Comparison of ENCODE assay signal across 1 cellular context in genomic region chr18:31102020-31102684, GRCh38.
A peak's percentile ranks its signal among the peaks of the same experiment; 100 is the strongest.
TF ChIP-seq lines count a peak whose summit lies in the region.

Gene DSC2 (minus strand): TSS chr18:31102421. CDS start chr18:31101971, 450 bp downstream.

TF ChIP-seq in HepG2, 621 proteins besides CTCF, POLR2A, EP300 and RAD21 (continued from another document and continues in another):
- TF ChIP-seq GLMP (CRISPR knock-in tag; IDR thresholded peaks at IDR 0.05; ENCODE audit: borderline replicate concordance) = no peak
- TF ChIP-seq HIVEP1 (CRISPR knock-in tag; IDR thresholded peaks at IDR 0.05) = no peak
- TF ChIP-seq TEAD3 (CRISPR knock-in tag; optimal IDR thresholded peaks at IDR 0.05; ENCODE audit: borderline replicate concordance) = no peak
- TF ChIP-seq ZSCAN30 (CRISPR knock-in tag; IDR thresholded peaks at IDR 0.05) = no peak
- no peak for TF ChIP-seq REL (CRISPR knock-in tag; conservative IDR thresholded peaks at IDR 0.05)
- TF ChIP-seq ZNF30 (CRISPR knock-in tag; IDR thresholded peaks at IDR 0.05) = no peak
- no peak for TF ChIP-seq EHMT2 (IDR thresholded peaks at IDR 0.05; ENCODE audit: borderline replicate concordance, low read depth, low read length)
- TF ChIP-seq STAG1 (CRISPR knock-in tag; IDR thresholded peaks at IDR 0.05) = peak; percentile 11; the same call in 1 of the 2 replicates
- peak; percentile 73; the same call in 1 of the 2 replicates for TF ChIP-seq ZNF800 (CRISPR knock-in tag; IDR thresholded peaks at IDR 0.05)
- TF ChIP-seq THRA (CRISPR knock-in tag; IDR thresholded peaks at IDR 0.05; ENCODE audit: borderline replicate concordance) = peak; percentile 83; the same call in 1 of the 2 replicates
- no peak for TF ChIP-seq HMGA1 (CRISPR knock-in tag; conservative IDR thresholded peaks at IDR 0.05)
- no peak for TF ChIP-seq CSRNP2 (CRISPR knock-in tag; conservative IDR thresholded peaks at IDR 0.05; ENCODE audit: low read depth)
- no peak for TF ChIP-seq BATF2 (CRISPR knock-in tag; IDR thresholded peaks at IDR 0.05)
- TF ChIP-seq ZNF747 (CRISPR knock-in tag; IDR thresholded peaks at IDR 0.05; ENCODE audit: borderline replicate concordance) = no peak
- TF ChIP-seq RARG (CRISPR knock-in tag; IDR thresholded peaks at IDR 0.05; ENCODE audit: low read depth) = no peak
- no peak for TF ChIP-seq ZNF382 (CRISPR knock-in tag; IDR thresholded peaks at IDR 0.05; ENCODE audit: borderline replicate concordance)
- 0 out of 2 replicates have a peak, but pooled peaks have one; percentile 50 for TF ChIP-seq ZNF296 (CRISPR knock-in tag; conservative IDR thresholded peaks at IDR 0.05)
- TF ChIP-seq ZFP62 (CRISPR knock-in tag; IDR thresholded peaks at IDR 0.05) = no peak
- TF ChIP-seq ZNF142 (CRISPR knock-in tag; IDR thresholded peaks at IDR 0.05) = peak; percentile 54; the same call in 1 of the 2 replicates
- TF ChIP-seq ZBTB21 (CRISPR knock-in tag; IDR thresholded peaks at IDR 0.05) = no peak; the same call in 1 of the 2 replicates
- TF ChIP-seq ZNF615 (CRISPR knock-in tag; IDR thresholded peaks at IDR 0.05; ENCODE audit: borderline replicate concordance) = no peak
- no peak for TF ChIP-seq ZBTB44 (CRISPR knock-in tag; IDR thresholded peaks at IDR 0.05)
- TF ChIP-seq CBX5 (CRISPR knock-in tag; IDR thresholded peaks at IDR 0.05; ENCODE audit: borderline replicate concordance) = no peak
- TF ChIP-seq MEIS1 (CRISPR knock-in tag; IDR thresholded peaks at IDR 0.05; ENCODE audit: borderline replicate concordance) = no peak
- no peak for TF ChIP-seq LCORL (IDR thresholded peaks at IDR 0.05)
- TF ChIP-seq LCORL (CRISPR knock-in tag; IDR thresholded peaks at IDR 0.05) = peak; percentile 61; the same call in 1 of the 2 replicates
- no peak for TF ChIP-seq E2F2 (CRISPR knock-in tag; IDR thresholded peaks at IDR 0.05; ENCODE audit: borderline replicate concordance)
- peak; percentile 74; the same call in 1 of the 2 replicates for TF ChIP-seq ZFP90 (CRISPR knock-in tag; IDR thresholded peaks at IDR 0.05; ENCODE audit: borderline replicate concordance)
- no peak for TF ChIP-seq MBD4 (IDR thresholded peaks at IDR 0.05; ENCODE audit: borderline replicate concordance, low read length)
- no peak for TF ChIP-seq GTF2F1 (IDR thresholded peaks at IDR 0.05; ENCODE audit: low read length)
- peak; percentile 15 for TF ChIP-seq DBP (CRISPR knock-in tag; IDR thresholded peaks at IDR 0.05; ENCODE audit: not compliant biosample characterization)
- no peak for TF ChIP-seq GMEB2 (CRISPR knock-in tag; IDR thresholded peaks at IDR 0.05; ENCODE audit: low read depth)
- TF ChIP-seq ZFP82 (CRISPR knock-in tag; IDR thresholded peaks at IDR 0.05; ENCODE audit: borderline replicate concordance) = peak; percentile 29; the same call in 1 of the 2 replicates
- no peak for TF ChIP-seq ATF6 (CRISPR knock-in tag; conservative IDR thresholded peaks at IDR 0.05)
- TF ChIP-seq CREB1 (IDR thresholded peaks at IDR 0.05) = no peak
- TF ChIP-seq CREB1 (CRISPR knock-in tag; IDR thresholded peaks at IDR 0.05) = no peak
